In the genomic region with DNA sequence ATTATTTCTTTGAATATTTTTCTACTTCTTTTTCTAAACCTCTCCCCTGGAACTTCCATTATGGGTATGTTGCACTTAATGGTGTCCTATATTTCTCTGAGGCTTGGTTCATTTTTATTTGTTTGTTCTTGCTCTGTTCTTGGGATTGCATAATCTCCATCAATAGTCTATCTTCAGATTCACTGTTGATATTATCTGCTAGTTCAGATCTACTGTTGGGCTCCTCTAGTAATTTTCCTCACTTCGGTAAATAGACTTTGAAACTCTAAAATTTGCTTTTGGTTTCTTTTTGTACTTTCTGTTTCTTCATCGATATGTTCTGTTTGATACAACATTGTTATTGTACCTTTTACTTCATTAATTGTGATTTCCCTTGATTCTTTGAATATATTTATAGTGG, we compare ENCODE assay signal across 14 cellular contexts.
"Had no signal": no experiment of that assay in that cellular context is flagged by ENCODE, and none has a peak within 500 bp of the region (broad histone marks: within the 10 kb centered on the region; RNA-seq: fewer than 3 reads in every experiment).

No MANE protein-coding gene starts in this region.

- H3K27me3 ChIP-seq: breast epithelium, dorsolateral prefrontal cortex, esophagus muscularis mucosa, ovary, tibial artery, uterus had no signal

- H3K4me1 ChIP-seq: breast epithelium, esophagus muscularis mucosa, uterus had no signal

- H3K27ac Mint-ChIP-seq: activated naive CD8-positive, alpha-beta T cell had no signal

- H3K4me1 Mint-ChIP-seq: neural crest cell had no signal

- H3K9me3 ChIP-seq: uterus had no signal

- ATAC-seq: left ventricle myocardium superior had no signal

- H3K36me3 ChIP-seq: breast epithelium, ovary, uterus had no signal

- H3K4me3 ChIP-seq: breast epithelium, dorsolateral prefrontal cortex, esophagus muscularis mucosa, ovary, skin epidermis, tibial artery, uterus had no signal

- H3K27me3 Mint-ChIP-seq: activated naive CD8-positive, alpha-beta T cell had no signal

- H3K4me3 Mint-ChIP-seq: activated naive CD8-positive, alpha-beta T cell; neural crest cell had no signal

- DNase-seq: activated CD4-positive, CD25-positive, alpha-beta regulatory T cell treated with anti-CD3 and anti-CD28 coated beads, Interleukin-2, amount 50 U/mL, for 72 hours; aorta; dorsolateral prefrontal cortex; foreskin fibroblast; left ventricle myocardium superior; ovary; SIG-M5; tibial artery; uterus had no signal
